Comparison of ENCODE assay signal across 35 cellular contexts in genomic region chr4:91340843-91341242, GRCh38.
"Had no signal": no experiment of that assay in that cellular context is flagged by ENCODE, and none has a peak within 500 bp of the region (broad histone marks: within the 10 kb centered on the region; RNA-seq: fewer than 3 reads in every experiment).

No MANE protein-coding gene starts in this region.

- H3K4me3 ChIP-seq: MG63 had no signal

- H3K27ac ChIP-seq: KMS-11 had no signal

- H3K36me3 ChIP-seq: MG63 had no signal

- DNase-seq: Karpas-422, Kasumi-1, KBM-7, KG1, MG63, MM.1S, MV-4-11, NCI-H1048, NCI-H1092, NCI-H1092 treated with DMSO at 0.1 percent for 48 hours, NCI-H1105, NCI-H1105 treated with DMSO at 0.1 percent for 48 hours, NCI-H1417, NCI-H1417 treated with DMSO at 0.1 percent for 48 hours, NCI-H1436, NCI-H1436 treated with DMSO at 0.1 percent for 48 hours, NCI-H146, NCI-H1694, NCI-H1694 treated with DMSO at 0.1 percent for 48 hours, NCI-H187, NCI-H187 treated with DMSO at 0.1 percent for 48 hours, NCI-H1930, NCI-H2029, NCI-H2029 treated with DMSO at 0.1 percent for 48 hours, NCI-H2081, NCI-H2081 treated with DMSO at 0.1 percent for 48 hours, NCI-H2107, NCI-H2171, NCI-H2171 treated with DMSO at 0.1 percent for 48 hours, NCI-H2227 treated with DMSO at 0.1 percent for 48 hours, NCI-H226, NCI-H345, NCI-H510A, NCI-H524 had no signal

- H3K9ac ChIP-seq: KMS-11 had no signal

- H3K4me2 ChIP-seq: KMS-11 had no signal

- H3K27me3 ChIP-seq: MG63 had no signal

- H3K9me3 ChIP-seq: MG63 had no signal
